In the genomic region with DNA sequence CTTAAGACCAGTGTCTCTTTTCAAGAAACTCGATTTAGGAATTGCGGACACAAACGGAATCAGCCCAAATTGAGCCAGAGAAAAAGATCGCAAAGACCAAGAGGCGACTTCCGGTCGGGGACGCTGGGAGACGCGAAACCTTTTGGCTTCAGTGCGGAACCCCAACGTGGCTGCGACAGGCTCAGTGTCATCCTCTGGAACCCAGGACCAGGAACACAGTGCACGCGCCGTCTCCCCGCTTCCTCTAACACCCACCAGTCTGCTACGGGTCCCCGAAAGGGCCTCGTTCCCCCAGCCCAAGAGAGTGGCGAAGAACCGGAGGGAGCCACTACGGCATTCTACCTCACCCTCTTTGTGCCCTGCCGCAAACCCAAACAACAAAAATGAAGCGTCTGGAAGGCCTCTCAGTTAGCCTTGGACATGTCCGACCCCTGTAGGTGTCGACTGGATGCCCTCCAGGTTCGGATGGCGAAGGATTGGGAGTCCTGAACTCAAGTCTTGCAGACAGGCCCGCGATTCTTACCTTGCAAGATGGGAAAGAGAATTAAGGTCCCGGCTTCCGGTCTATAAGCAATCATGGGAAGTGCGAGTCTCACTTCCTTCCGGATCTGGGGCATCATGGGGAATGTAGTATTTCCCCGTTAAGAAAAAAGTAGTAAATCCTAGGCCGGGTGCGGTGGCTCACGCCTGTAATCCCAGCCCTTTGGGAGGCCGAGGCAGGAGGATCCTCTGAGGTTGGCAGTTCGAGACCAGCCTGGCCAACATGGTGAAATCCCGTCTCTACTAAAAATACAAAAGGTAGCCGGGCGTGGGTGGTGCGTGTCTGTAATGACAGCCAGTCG, we compare ENCODE assay signal across 8 cellular contexts. TPM values are rescaled to one million over a fixed set of nuclear protein-coding genes. Genes with fewer than 3 reads are reported as not detected.
DNase-seq lines count a peak whose midpoint lies in the region; ATAC-seq, FAIRE-seq and TF ChIP-seq lines count a peak whose summit lies in the region.

Gene RPL6 (minus strand): TSS at position 542 of the 842 bp plus-strand sequence. CDS start 949 bp downstream, outside the sequence.

- no peaks in the 10 kb centered on the region for H3K27me3 ChIP-seq in MM.1S (replicated peaks; ENCODE audit: insufficient read depth, low read length)
- H3K27me3 ChIP-seq in SJCRH30, result no peaks in the 10 kb centered on the region
- H3K27me3 ChIP-seq in foreskin keratinocyte, result no peaks in the 10 kb centered on the region
- no peaks in the 10 kb centered on the region for H3K27me3 ChIP-seq in neural progenitor cell
- no peaks in the 10 kb centered on the region for H3K27me3 ChIP-seq in subcutaneous abdominal adipose tissue (ENCODE audit: control insufficient read depth in 5 of 5, insufficient read depth in 4 of 5, low read length in 5 of 5)

- H3K9me3 ChIP-seq in MM.1S (replicated peaks; ENCODE audit: insufficient read depth, low read length) (no peaks in the 10 kb centered on the region), SJCRH30 (replicated peaks) (no peaks in the 10 kb centered on the region), neural progenitor cell (ENCODE audit: low read depth) (no peaks in the 10 kb centered on the region), subcutaneous abdominal adipose tissue (ENCODE audit: control insufficient read depth in 5 of 5, low read length in 5 of 5) (no peaks in the 10 kb centered on the region)

- peaks cover 20% of the 10 kb centered on the region for H3K79me2 ChIP-seq in MM.1S (ENCODE audit: low read length)
- H3K79me2 ChIP-seq in neural progenitor cell (ENCODE audit: low read depth), result peaks cover 30% of the 10 kb centered on the region

- peak within 1 kb of the TSS; percentile 100 for H3K4me3 Mint-ChIP-seq in neural progenitor cell

- ATAC-seq in foreskin keratinocyte, result peak; percentile 90

- H3K9me3 Mint-ChIP-seq in neural progenitor cell, result no peaks in the 10 kb centered on the region

- 0 out of 2 replicates have a peak, but pooled peaks cover 2% of the 10 kb centered on the region for H3K36me3 ChIP-seq in MM.1S (replicated peaks; ENCODE audit: insufficient read depth, low read length)
- peaks cover 46% of the 10 kb centered on the region for H3K36me3 ChIP-seq in SJCRH30
- H3K36me3 ChIP-seq in neural progenitor cell, result peaks cover 32% of the 10 kb centered on the region
- peaks cover 27 to 39% (median 37%) of the 10 kb centered on the region in 5 donors for H3K36me3 ChIP-seq in subcutaneous abdominal adipose tissue (ENCODE audit: control insufficient read depth in 5 of 5, insufficient read depth in 5 of 5, low read length in 5 of 5)

- H4K20me1 ChIP-seq in MM.1S (ENCODE audit: insufficient read depth, low read length) (0 out of 2 replicates have a peak, but pooled peaks cover 5% of the 10 kb centered on the region), neural progenitor cell (ENCODE audit: low read depth) (peaks cover 46% of the 10 kb centered on the region)

- peak within 1 kb of the TSS; percentile 100 for H3K27ac Mint-ChIP-seq in neural progenitor cell

- DNase-seq in EH (ENCODE audit: low read depth), result peak; percentile 94
- peak; percentile 68 for DNase-seq in H54 (ENCODE audit: insufficient read length, low spot score)
- DNase-seq in MM.1S, result peak; percentile 89
- peak; percentile 89 to 94 for DNase-seq in SJCRH30
- peak; percentile 41 to 65 (median 58) for DNase-seq in activated naive CD4-positive, alpha-beta T cell (lab: John Stamatoyannopoulos, UW)
- DNase-seq in foreskin keratinocyte, result peak; percentile 86 to 92
- DNase-seq in neural progenitor cell (ENCODE audit: low spot score), result peak; percentile 94

- FAIRE-seq in H54 (lab: Jason Lieb, UNC), result peak; percentile 64

- 0 out of 2 replicates have a peak within 1 kb of the TSS, but pooled peaks have one; percentile 43 for H2AFZ ChIP-seq in MM.1S (ENCODE audit: low read length)
- H2AFZ ChIP-seq in neural progenitor cell (replicated peaks), result peak within 1 kb of the TSS; percentile 98

- peak within 1 kb of the TSS; percentile 77 for H3K9ac ChIP-seq in MM.1S (ENCODE audit: low read length)
- peak within 1 kb of the TSS; percentile 97 for H3K9ac ChIP-seq in neural progenitor cell
- H3K9ac ChIP-seq in subcutaneous abdominal adipose tissue (ENCODE audit: low read length in 5 of 5), result peak within 1 kb of the TSS; percentile 87 to 98 (median 93)

- H3K4me3 ChIP-seq in MM.1S (ENCODE audit: low read length) (peak within 1 kb of the TSS; percentile 73), SJCRH30 (peak within 1 kb of the TSS; percentile 81), neural progenitor cell (peak within 1 kb of the TSS; percentile 93), subcutaneous abdominal adipose tissue (ENCODE audit: low read depth in 1 of 5, low read length in 5 of 5) (peak within 1 kb of the TSS; percentile 98 to 100 (median 98))

- H3F3A ChIP-seq in MM.1S (ENCODE audit: insufficient read depth, low read length) (peaks cover 4% of the 10 kb centered on the region; the same call in 1 of the 2 replicates), neural progenitor cell (ENCODE audit: low read depth) (peaks cover 57% of the 10 kb centered on the region)

- H3K27me3 Mint-ChIP-seq in neural progenitor cell (ENCODE audit: insufficient read depth, low read depth), result peaks cover 8% of the 10 kb centered on the region

- no peaks in the 10 kb centered on the region for H3K9me2 ChIP-seq in MM.1S (replicated peaks; ENCODE audit: insufficient read depth, low read length)

- peak within 1 kb of the TSS; percentile 69; the same call in 1 of the 2 replicates for H3K27ac ChIP-seq in MM.1S (ENCODE audit: low read length)
- peak within 1 kb of the TSS; percentile 92 for H3K27ac ChIP-seq in SJCRH30
- H3K27ac ChIP-seq in foreskin keratinocyte, result peak within 1 kb of the TSS; percentile 94
- peak within 1 kb of the TSS; percentile 100 for H3K27ac ChIP-seq in neural progenitor cell
- peak within 1 kb of the TSS; percentile 87 for H3K27ac ChIP-seq in subcutaneous abdominal adipose tissue (ENCODE audit: low read depth, low read length)

- H3K4me2 ChIP-seq in MM.1S (ENCODE audit: low read depth, low read length), result peak within 1 kb of the TSS; percentile 72
- peak within 1 kb of the TSS; percentile 99 for H3K4me2 ChIP-seq in neural progenitor cell

- TF ChIP-seq CTCF in MM.1S (IDR thresholded peaks at IDR 0.05; ENCODE audit: low read length) (no peak), foreskin keratinocyte (conservative IDR thresholded peaks at IDR 0.05) (no peak), neural progenitor cell (IDR thresholded peaks at IDR 0.05) (no peak)

- H3K4me1 ChIP-seq in MM.1S (ENCODE audit: low read length), result no peaks in the 10 kb centered on the region
- no peaks in the 10 kb centered on the region; the same call in 1 of the 2 replicates for H3K4me1 ChIP-seq in SJCRH30
- H3K4me1 ChIP-seq in foreskin keratinocyte, result peaks cover 15% of the 10 kb centered on the region
- peaks cover 10% of the 10 kb centered on the region for H3K4me1 ChIP-seq in neural progenitor cell
- H3K4me1 ChIP-seq in subcutaneous abdominal adipose tissue (ENCODE audit: control insufficient read depth in 5 of 5, insufficient read depth in 5 of 5, low read length in 5 of 5), result peaks cover 0 to 21% (median 21%) of the 10 kb centered on the region in 5 donors

- peaks cover 32% of the 10 kb centered on the region for H3K36me3 Mint-ChIP-seq in neural progenitor cell

- peak; percentile 90 for TF ChIP-seq POLR2A in H54 (IDR thresholded peaks at IDR 0.05; ENCODE audit: low read depth, low read length)

- peaks cover 16% of the 10 kb centered on the region for H3K4me1 Mint-ChIP-seq in neural progenitor cell

RNA-seq across cellular contexts. Expression of gene RPL6, which starts in this region (rescaled TPM):
- total RNA-seq in SJCRH30 (2014; rRNA removed; shearing (Covaris generic)), result 2,828 and 2,941 TPM in 2 replicates
- total RNA-seq in foreskin keratinocyte (1,897 and 1,923 TPM in 2 replicates), neural progenitor cell (ENCODE audit: low replicate concordance) (3,234 and 3,685 TPM in 2 replicates)
- polyA plus RNA-seq in foreskin keratinocyte, result 2,205 and 2,270 TPM in 2 replicates

Comparison
In these comparisons a context has a peak if more than half of its experiments do, and no peak if none do; other contexts are left out.
1. Peak in every context shown above with its lines: DNase-seq, ATAC-seq, H3K4me3 ChIP-seq and H3K27ac ChIP-seq.